Comparison of ENCODE assay signal across 1 cellular context in genomic region chr1:94417962-94418663, GRCh38.
TF ChIP-seq lines count a peak whose summit lies in the region.

TSS of gene ABCD3 (plus strand) at chr1:94418389. CDS start at chr1:94418479, 90 bp downstream.

TF ChIP-seq in HepG2, 621 proteins besides CTCF, POLR2A, EP300 and RAD21 (continued from another document and continues in another):
- TF ChIP-seq ARID4A (CRISPR knock-in tag; IDR thresholded peaks at IDR 0.05; ENCODE audit: borderline replicate concordance) (peak; percentile 89; the same call in 1 of the 2 replicates), FOXA3 (CRISPR knock-in tag; IDR thresholded peaks at IDR 0.05) (peak; percentile 54), ZBTB44 (CRISPR knock-in tag; IDR thresholded peaks at IDR 0.05) (no peak), ZMYM4 (CRISPR knock-in tag; IDR thresholded peaks at IDR 0.05) (peak; percentile 91), NFYB (CRISPR knock-in tag; IDR thresholded peaks at IDR 0.05) (0 out of 2 replicates have a peak, but pooled peaks have one; percentile 15), MEIS2 (CRISPR knock-in tag; IDR thresholded peaks at IDR 0.05) (no peak), ETV6 (CRISPR knock-in tag; conservative IDR thresholded peaks at IDR 0.05) (peak; percentile 26; the same call in 1 of the 2 replicates), ZNF256 (CRISPR knock-in tag; conservative IDR thresholded peaks at IDR 0.05) (no peak), GFI1 (CRISPR knock-in tag; IDR thresholded peaks at IDR 0.05; ENCODE audit: borderline replicate concordance) (peak; percentile 67), MXD4 (CRISPR knock-in tag; IDR thresholded peaks at IDR 0.05) (peak; percentile 66), ASH2L (IDR thresholded peaks at IDR 0.05; ENCODE audit: insufficient read length, low read depth, low read length) (peak; percentile 85), ARID5B (CRISPR knock-in tag; IDR thresholded peaks at IDR 0.05) (peak; percentile 75), ZNF766 (CRISPR knock-in tag; IDR thresholded peaks at IDR 0.05; ENCODE audit: borderline replicate concordance) (peak; percentile 50; the same call in 1 of the 2 replicates), ZNF225 (CRISPR knock-in tag; IDR thresholded peaks at IDR 0.05) (no peak; the same call in 1 of the 2 replicates), SAP130 (CRISPR knock-in tag; IDR thresholded peaks at IDR 0.05; ENCODE audit: low read depth) (peak; percentile 82), ZNF580 (CRISPR knock-in tag; IDR thresholded peaks at IDR 0.05; ENCODE audit: borderline replicate concordance, low read depth) (peak; percentile 37; the same call in 1 of the 2 replicates), ZNF776 (CRISPR knock-in tag; IDR thresholded peaks at IDR 0.05) (peak; percentile 64; the same call in 1 of the 2 replicates), ARID2 (CRISPR knock-in tag; IDR thresholded peaks at IDR 0.05; ENCODE audit: borderline replicate concordance) (0 out of 2 replicates have a peak, but pooled peaks have one; percentile 23), TEAD3 (CRISPR knock-in tag; optimal IDR thresholded peaks at IDR 0.05; ENCODE audit: borderline replicate concordance) (peak; percentile 36), ARNTL (CRISPR knock-in tag; IDR thresholded peaks at IDR 0.05) (no peak), NAIF1 (CRISPR knock-in tag; IDR thresholded peaks at IDR 0.05; ENCODE audit: borderline replicate concordance) (peak; percentile 69; the same call in 1 of the 2 replicates), ZNF337 (CRISPR knock-in tag; IDR thresholded peaks at IDR 0.05; ENCODE audit: borderline replicate concordance, low read depth) (peak; percentile 87; the same call in 1 of the 2 replicates), ZNF10 (CRISPR knock-in tag; IDR thresholded peaks at IDR 0.05; ENCODE audit: borderline replicate concordance, low read depth) (no peak), ZNF556 (CRISPR knock-in tag; IDR thresholded peaks at IDR 0.05; ENCODE audit: borderline replicate concordance) (0 out of 2 replicates have a peak, but pooled peaks have one; percentile 30), SUZ12 (IDR thresholded peaks at IDR 0.05; ENCODE audit: low read depth, low read length) (no peak), RXRB (CRISPR knock-in tag; IDR thresholded peaks at IDR 0.05; ENCODE audit: borderline replicate concordance) (peak; percentile 61; the same call in 1 of the 2 replicates), FOXO1 (CRISPR knock-in tag; IDR thresholded peaks at IDR 0.05) (peak; percentile 10; the same call in 1 of the 2 replicates), ZKSCAN1 (IDR thresholded peaks at IDR 0.05; ENCODE audit: low read length) (no peak), ZNF747 (CRISPR knock-in tag; IDR thresholded peaks at IDR 0.05; ENCODE audit: borderline replicate concordance) (peak; percentile 37; the same call in 1 of the 2 replicates), ZBTB21 (CRISPR knock-in tag; IDR thresholded peaks at IDR 0.05) (no peak), AKAP8 (CRISPR knock-in tag; IDR thresholded peaks at IDR 0.05) (peak; percentile 36; the same call in 1 of the 2 replicates), ZSCAN20 (CRISPR knock-in tag; IDR thresholded peaks at IDR 0.05; ENCODE audit: borderline replicate concordance) (no peak), POLR2AphosphoS2 (IDR thresholded peaks at IDR 0.05; ENCODE audit: low read depth, low read length) (no peak), SP1 (IDR thresholded peaks at IDR 0.05) (no peak), SP1 (CRISPR knock-in tag; IDR thresholded peaks at IDR 0.05) (peak; percentile 64), SMC3 (IDR thresholded peaks at IDR 0.05; ENCODE audit: low read length) (peak; percentile 30; the same call in 1 of the 2 replicates), IRF9 (CRISPR knock-in tag; IDR thresholded peaks at IDR 0.05; ENCODE audit: borderline replicate concordance) (peak; percentile 85; the same call in 1 of the 2 replicates), ELF4 (CRISPR knock-in tag; IDR thresholded peaks at IDR 0.05; ENCODE audit: borderline replicate concordance) (no peak), XRCC5 (optimal IDR thresholded peaks at IDR 0.05; ENCODE audit: low read length) (no peak), REPIN1 (CRISPR knock-in tag; IDR thresholded peaks at IDR 0.05; ENCODE audit: borderline replicate concordance, low read depth) (peak; percentile 92; the same call in 1 of the 2 replicates), ZFP36L1 (CRISPR knock-in tag; IDR thresholded peaks at IDR 0.05) (no peak)
- TF ChIP-seq, protein P1, sequence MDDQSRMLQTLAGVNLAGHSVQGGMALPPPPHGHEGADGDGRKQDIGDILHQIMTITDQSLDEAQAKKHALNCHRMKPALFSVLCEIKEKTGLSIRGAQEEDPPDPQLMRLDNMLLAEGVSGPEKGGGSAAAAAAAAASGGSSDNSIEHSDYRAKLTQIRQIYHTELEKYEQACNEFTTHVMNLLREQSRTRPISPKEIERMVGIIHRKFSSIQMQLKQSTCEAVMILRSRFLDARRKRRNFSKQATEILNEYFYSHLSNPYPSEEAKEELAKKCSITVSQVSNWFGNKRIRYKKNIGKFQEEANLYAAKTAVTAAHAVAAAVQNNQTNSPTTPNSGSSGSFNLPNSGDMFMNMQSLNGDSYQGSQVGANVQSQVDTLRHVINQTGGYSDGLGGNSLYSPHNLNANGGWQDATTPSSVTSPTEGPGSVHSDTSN (CRISPR knock-in tag; IDR thresholded peaks at IDR 0.05; ENCODE audit: borderline replicate concordance): 0 out of 2 replicates have a peak, but pooled peaks have one; percentile 27
- TF ChIP-seq, protein P2, sequence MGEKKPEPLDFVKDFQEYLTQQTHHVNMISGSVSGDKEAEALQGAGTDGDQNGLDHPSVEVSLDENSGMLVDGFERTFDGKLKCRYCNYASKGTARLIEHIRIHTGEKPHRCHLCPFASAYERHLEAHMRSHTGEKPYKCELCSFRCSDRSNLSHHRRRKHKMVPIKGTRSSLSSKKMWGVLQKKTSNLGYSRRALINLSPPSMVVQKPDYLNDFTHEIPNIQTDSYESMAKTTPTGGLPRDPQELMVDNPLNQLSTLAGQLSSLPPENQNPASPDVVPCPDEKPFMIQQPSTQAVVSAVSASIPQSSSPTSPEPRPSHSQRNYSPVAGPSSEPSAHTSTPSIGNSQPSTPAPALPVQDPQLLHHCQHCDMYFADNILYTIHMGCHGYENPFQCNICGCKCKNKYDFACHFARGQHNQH (CRISPR knock-in tag; IDR thresholded peaks at IDR 0.05): peak; percentile 76
- TF ChIP-seq, protein P3, sequence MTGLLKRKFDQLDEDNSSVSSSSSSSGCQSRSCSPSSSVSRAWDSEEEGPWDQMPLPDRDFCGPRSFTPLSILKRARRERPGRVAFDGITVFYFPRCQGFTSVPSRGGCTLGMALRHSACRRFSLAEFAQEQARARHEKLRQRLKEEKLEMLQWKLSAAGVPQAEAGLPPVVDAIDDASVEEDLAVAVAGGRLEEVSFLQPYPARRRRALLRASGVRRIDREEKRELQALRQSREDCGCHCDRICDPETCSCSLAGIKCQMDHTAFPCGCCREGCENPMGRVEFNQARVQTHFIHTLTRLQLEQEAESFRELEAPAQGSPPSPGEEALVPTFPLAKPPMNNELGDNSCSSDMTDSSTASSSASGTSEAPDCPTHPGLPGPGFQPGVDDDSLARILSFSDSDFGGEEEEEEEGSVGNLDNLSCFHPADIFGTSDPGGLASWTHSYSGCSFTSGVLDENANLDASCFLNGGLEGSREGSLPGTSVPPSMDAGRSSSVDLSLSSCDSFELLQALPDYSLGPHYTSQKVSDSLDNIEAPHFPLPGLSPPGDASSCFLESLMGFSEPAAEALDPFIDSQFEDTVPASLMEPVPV (CRISPR knock-in tag; IDR thresholded peaks at IDR 0.05): peak; percentile 92
